Comparison of ENCODE assay signal across 11 cellular contexts in genomic region chr22:42805998-42806481, GRCh38. TPM values are rescaled to one million over a fixed set of nuclear protein-coding genes. Genes with fewer than 3 reads are reported as not detected.
DNase-seq lines count a peak whose midpoint lies in the region; ATAC-seq, FAIRE-seq and TF ChIP-seq lines count a peak whose summit lies in the region.
"Had no signal": no experiment of that assay in that cellular context is flagged by ENCODE, and none has a peak within 500 bp of the region (broad histone marks: within the 10 kb centered on the region; RNA-seq: fewer than 3 reads in every experiment).

No MANE protein-coding gene starts in this region.

- no peak for TF ChIP-seq POLR2A in GM12892 (IDR thresholded peaks at IDR 0.05; ENCODE audit: low read depth, low read length)

- no peak overlapping the region for H3K4me3 ChIP-seq in Caco-2 (ENCODE audit: low read depth, low read length)
- no peak overlapping the region for H3K4me3 ChIP-seq in heart right ventricle

- no TSS peak for BruUV-seq in Caco-2 (replicated peaks; lab: Mats Ljungman, UMichigan)

- CTCF ChIA-PET in Caco-2 (lab: Charles Lee): no interaction called here

- intact Hi-C loops in Caco-2 (cut with micrococcal nuclease; ENCODE audit: unreplicated experiment): no loop called here
- intact Hi-C loops in heart right ventricle (cut with DNase I): loop anchor here in 1 of 10 donors (10.0 kb wide), 1 partner anchor 151 kb away; no protein-coding TSS in a partner anchor
- intact Hi-C loops in sciatic nerve (cut with DNase I): no loop called here

- DNase-seq in Caco-2 (no peak), UCSD-AML1 (lab: John Stamatoyannopoulos, UW; ENCODE audit: unreplicated experiment) (peak; percentile 31), heart right ventricle (no peak), sciatic nerve (ENCODE audit: low spot score) (peak; percentile 41), NCI-H1694 (lab: John Stamatoyannopoulos, UW) (no peak), globus pallidus (ENCODE audit: low spot score) (no peak), T1000 (lab: John Stamatoyannopoulos, UW) (no peak), GM12892 (ENCODE audit: insufficient read length) (no peak)
- DNase-seq: NCI-H2081 treated with DMSO at 0.1 percent for 48 hours had no signal

- ATAC-seq in heart right ventricle (peak in 7 of 8 donors; percentile 7 to 32 (median 11)), sciatic nerve (peak; percentile 46)

- no peaks in the 10 kb centered on the region for H3K27me3 Mint-ChIP-seq in Caco-2 (ENCODE audit: insufficient read depth, unreplicated experiment)

- H3K27me3 ChIP-seq in Caco-2 (replicated peaks; ENCODE audit: control insufficient read depth, insufficient read depth, low read length) (no peaks in the 10 kb centered on the region), heart right ventricle (no peaks in the 10 kb centered on the region)

- FAIRE-seq in GM12892 (lab: Jason Lieb, UNC): no peak
- FAIRE-seq: endometrium, GM18507 had no signal

- H3K4me1 ChIP-seq in Caco-2 (no peaks in the 10 kb centered on the region), heart right ventricle (peaks cover 15 to 46% (median 36%) of the 10 kb centered on the region in 9 donors)

- H3K9me3 Mint-ChIP-seq in Caco-2 (ENCODE audit: unreplicated experiment): no peaks in the 10 kb centered on the region

- H3K9me3 ChIP-seq in Caco-2 (no peaks in the 10 kb centered on the region), heart right ventricle (no peaks in the 10 kb centered on the region)

- peaks cover 52% of the 10 kb centered on the region for H3K36me3 Mint-ChIP-seq in Caco-2 (ENCODE audit: insufficient read depth, unreplicated experiment)

- no peak overlapping the region for H3K4me3 Mint-ChIP-seq in Caco-2 (ENCODE audit: unreplicated experiment)

- H3K27ac ChIP-seq in heart right ventricle: peak overlapping the region; percentile 31 to 86 (median 69)

- POLR2A ChIA-PET in Caco-2 (lab: Charles Lee): no interaction called here

- peak overlapping the region; percentile 42 for H3K27ac Mint-ChIP-seq in Caco-2 (ENCODE audit: unreplicated experiment)

- peaks cover 4% of the 10 kb centered on the region for H3K36me3 ChIP-seq in Caco-2 (ENCODE audit: control insufficient read depth, insufficient read depth, low read length)
- H3K36me3 ChIP-seq in heart right ventricle: peaks cover 0 to 97% (median 48%) of the 10 kb centered on the region in 9 donors

- no peak for TF ChIP-seq CTCF in Caco-2 (IDR thresholded peaks at IDR 0.05; ENCODE audit: insufficient read depth in 1 of 2, low read depth in 1 of 2, low read length in 1 of 2, severe bottlenecking in 1 of 2, unreplicated experiment in 1 of 2)
- no peak for TF ChIP-seq CTCF in heart right ventricle (IDR thresholded peaks at IDR 0.05)

- no peaks in the 10 kb centered on the region for H3K4me1 Mint-ChIP-seq in Caco-2 (ENCODE audit: low read depth, unreplicated experiment)

- WGBS in heart right ventricle, 2 donors: 75 to 77% methylated on average over 9 of the region's 9 CpGs

RNA-seq across cellular contexts. Expression of gene ARFGAP3, which starts 51.0 kb away (rescaled TPM):
- total RNA-seq in Caco-2 (2022) (32.1 and 37.4 TPM in 2 replicates), heart right ventricle (10 to 100 TPM; 10.6 to 29.4 (median 23.2) TPM), sciatic nerve (46.8 TPM)
- 10 to 100 TPM; 21.9 to 24.4 TPM for polyA plus RNA-seq in heart right ventricle
- 38.4 TPM for polyA plus RNA-seq in GM12892 (2012; ENCODE audit: missing spikeins)

Comparison
In these comparisons a context has a peak if more than half of its experiments do, and no peak if none do; other contexts are left out.
1. DNase-seq: peak in UCSD-AML1 (single experiment) and sciatic nerve (single experiment); none in Caco-2 (0 of 2), heart right ventricle (0 of 2), NCI-H1694 (single experiment), globus pallidus (single experiment), T1000 (single experiment) and GM12892 (single experiment).